ENCODE assay signal across 1 cellular context in the genomic region with DNA sequence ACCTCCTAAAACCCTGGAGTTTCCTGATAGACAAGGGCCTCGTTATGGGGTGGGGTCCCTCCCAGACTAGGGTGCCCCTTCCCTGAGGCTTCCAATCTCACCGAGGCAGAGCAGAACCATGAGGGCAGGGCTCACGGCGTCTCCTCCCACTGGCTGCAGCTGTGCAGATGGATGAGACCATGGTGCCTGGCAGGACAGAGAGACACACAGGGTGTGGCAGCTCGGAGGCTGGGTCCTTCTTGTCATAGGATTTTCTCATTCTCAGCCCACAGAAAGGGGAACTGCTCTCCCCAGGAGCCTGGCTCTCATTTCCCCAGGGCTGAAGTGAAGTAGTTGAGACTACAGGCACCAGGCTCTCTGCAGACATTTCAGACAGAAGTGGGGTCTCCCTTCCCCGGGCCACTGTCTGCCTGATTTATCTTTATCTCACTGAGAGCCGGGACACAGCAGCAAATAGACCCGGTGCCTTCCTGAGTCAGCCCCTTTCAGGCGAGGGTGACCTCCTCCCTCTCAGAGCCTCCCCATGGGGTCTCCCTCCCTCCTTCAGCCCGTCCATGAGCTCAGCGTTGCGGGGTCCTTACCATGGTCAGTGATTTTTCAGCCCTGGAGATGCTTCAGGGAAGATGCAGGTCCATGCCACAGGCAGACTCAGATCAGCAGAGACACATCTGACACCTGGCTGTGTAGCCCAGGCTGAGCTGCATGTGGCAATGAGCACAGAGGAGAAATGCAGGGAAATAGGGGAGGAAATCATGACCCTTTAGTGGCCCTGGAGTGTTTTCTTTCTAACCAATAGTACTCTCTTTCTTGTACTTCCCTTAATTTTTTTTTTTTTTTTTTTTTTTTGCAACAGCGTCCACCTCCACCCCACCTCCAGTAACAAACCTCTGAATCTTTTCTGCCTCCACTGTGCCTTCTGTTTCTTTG.
TF ChIP-seq lines count a peak whose summit lies in the region.

A gene (minus strand): TSS at position 731 of the 927 bp plus-strand sequence. CDS start 147 bp downstream, at position 584.

TF ChIP-seq in HCT116, 20 proteins besides CTCF, POLR2A, EP300 and RAD21:
- TF ChIP-seq SIN3A (IDR thresholded peaks at IDR 0.05; ENCODE audit: low read depth) (no peak), FOSL1 (IDR thresholded peaks at IDR 0.05; ENCODE audit: low read depth) (no peak), JUND (IDR thresholded peaks at IDR 0.05) (no peak), SRF (IDR thresholded peaks at IDR 0.05; ENCODE audit: low read depth) (no peak), TCF7L2 (IDR thresholded peaks at IDR 0.05; ENCODE audit: borderline replicate concordance, extremely low read depth, insufficient read depth, insufficient read length) (no peak), ZFX (IDR thresholded peaks at IDR 0.05) (no peak), POLR2AphosphoS5 (IDR thresholded peaks at IDR 0.05; ENCODE audit: low read depth, low read length) (no peak), CBX3 (IDR thresholded peaks at IDR 0.05; ENCODE audit: low read depth) (no peak), EZH2phosphoT487 (IDR thresholded peaks at IDR 0.05; ENCODE audit: borderline replicate concordance) (no peak)
- TF ChIP-seq, protein P1, sequence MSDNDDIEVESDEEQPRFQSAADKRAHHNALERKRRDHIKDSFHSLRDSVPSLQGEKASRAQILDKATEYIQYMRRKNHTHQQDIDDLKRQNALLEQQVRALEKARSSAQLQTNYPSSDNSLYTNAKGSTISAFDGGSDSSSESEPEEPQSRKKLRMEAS (IDR thresholded peaks at IDR 0.05), result no peak
- TF ChIP-seq, protein P2, sequence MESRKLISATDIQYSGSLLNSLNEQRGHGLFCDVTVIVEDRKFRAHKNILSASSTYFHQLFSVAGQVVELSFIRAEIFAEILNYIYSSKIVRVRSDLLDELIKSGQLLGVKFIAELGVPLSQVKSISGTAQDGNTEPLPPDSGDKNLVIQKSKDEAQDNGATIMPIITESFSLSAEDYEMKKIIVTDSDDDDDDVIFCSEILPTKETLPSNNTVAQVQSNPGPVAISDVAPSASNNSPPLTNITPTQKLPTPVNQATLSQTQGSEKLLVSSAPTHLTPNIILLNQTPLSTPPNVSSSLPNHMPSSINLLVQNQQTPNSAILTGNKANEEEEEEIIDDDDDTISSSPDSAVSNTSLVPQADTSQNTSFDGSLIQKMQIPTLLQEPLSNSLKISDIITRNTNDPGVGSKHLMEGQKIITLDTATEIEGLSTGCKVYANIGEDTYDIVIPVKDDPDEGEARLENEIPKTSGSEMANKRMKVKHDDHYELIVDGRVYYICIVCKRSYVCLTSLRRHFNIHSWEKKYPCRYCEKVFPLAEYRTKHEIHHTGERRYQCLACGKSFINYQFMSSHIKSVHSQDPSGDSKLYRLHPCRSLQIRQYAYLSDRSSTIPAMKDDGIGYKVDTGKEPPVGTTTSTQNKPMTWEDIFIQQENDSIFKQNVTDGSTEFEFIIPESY (IDR thresholded peaks at IDR 0.05; ENCODE audit: extremely low read depth, insufficient replicate concordance, low read length), result no peak
